22 cellular contexts compared by ENCODE assay signal in genomic region chr1:238458924-238459323, GRCh38.
DNase-seq lines count a peak whose midpoint lies in the region; ATAC-seq, FAIRE-seq and TF ChIP-seq lines count a peak whose summit lies in the region.
"Had no signal": no experiment of that assay in that cellular context is flagged by ENCODE, and none has a peak within 500 bp of the region (broad histone marks: within the 10 kb centered on the region; RNA-seq: fewer than 3 reads in every experiment).

No MANE protein-coding gene starts in this region.

- BruUV-seq in mammary epithelial cell (replicated peaks; lab: Mats Ljungman, UMichigan), result no TSS peak

- peaks cover 2% of the 10 kb centered on the region for H3K4me1 Mint-ChIP-seq in endodermal cell
- H3K4me1 Mint-ChIP-seq: CD14-positive monocyte, IgD-negative memory B cell had no signal

- no peaks in the 10 kb centered on the region for H3F3A ChIP-seq in GM23248 (ENCODE audit: insufficient read depth)

- H2BK120ac ChIP-seq in mesendoderm (ENCODE audit: low read depth, low read length), result peak overlapping the region; percentile 45

- H3K18ac ChIP-seq in mesendoderm (ENCODE audit: low read length), result no peak overlapping the region

- dilution Hi-C loops in mammary epithelial cell (cut with HindIII; ENCODE audit: low sequenced_read_pairs), result no loop called here

- H3K27me3 ChIP-seq in endodermal cell (ENCODE audit: control insufficient read depth, insufficient read depth, low read length, poor library complexity, severe bottlenecking) (no peaks in the 10 kb centered on the region), mesendoderm (ENCODE audit: insufficient read depth, low read length, poor library complexity) (no peaks in the 10 kb centered on the region), heart right ventricle (no peaks in the 10 kb centered on the region), GM23248 (replicated peaks; ENCODE audit: insufficient read depth) (no peaks in the 10 kb centered on the region), mammary epithelial cell (ENCODE audit: insufficient read depth, low read length) (no peaks in the 10 kb centered on the region)

- no peaks in the 10 kb centered on the region for H3K79me2 ChIP-seq in mesendoderm (ENCODE audit: control insufficient read depth, insufficient read depth, low read length)
- H3K79me2 ChIP-seq in GM23248 (ENCODE audit: insufficient read depth), result no peaks in the 10 kb centered on the region
- H3K79me2 ChIP-seq in mammary epithelial cell (ENCODE audit: insufficient read depth, low read length), result no peaks in the 10 kb centered on the region

- H3K4me3 Mint-ChIP-seq in endodermal cell, result no peak overlapping the region
- H3K4me3 Mint-ChIP-seq: CD14-positive monocyte, IgD-negative memory B cell had no signal

- TF ChIP-seq CTCF in D721Med (IDR thresholded peaks at IDR 0.05; ENCODE audit: insufficient read depth, missing control alignments) (no peak), endodermal cell (conservative IDR thresholded peaks at IDR 0.05) (no peak), heart right ventricle (IDR thresholded peaks at IDR 0.05) (no peak), mammary epithelial cell (conservative IDR thresholded peaks at IDR 0.05 in 1 of 2, IDR thresholded peaks at IDR 0.05 in 1 of 2; ENCODE audit: extremely low read depth in 1 of 2, insufficient read depth in 1 of 2, low read depth in 1 of 2, low read length in 2 of 2) (no peak)

- H3K4me1 ChIP-seq in endodermal cell (ENCODE audit: control insufficient read depth, insufficient read depth, low read length), result no peaks in the 10 kb centered on the region
- no peaks in the 10 kb centered on the region for H3K4me1 ChIP-seq in mesendoderm (ENCODE audit: control insufficient read depth, low read depth, low read length)
- no peaks in the 10 kb centered on the region for H3K4me1 ChIP-seq in heart right ventricle
- H3K4me1 ChIP-seq in GM23248 (ENCODE audit: insufficient read depth), result no peaks in the 10 kb centered on the region
- peaks cover 9% of the 10 kb centered on the region for H3K4me1 ChIP-seq in mammary epithelial cell (ENCODE audit: insufficient read depth, low read length)

- no peak overlapping the region for H2AFZ ChIP-seq in GM23248
- H2AFZ ChIP-seq in mammary epithelial cell (ENCODE audit: low read depth, low read length), result no peak overlapping the region

- 43 to 58% methylated on average over 4 of the region's 4 CpGs for WGBS in endodermal cell (ENCODE audit: insufficient coverage in 1 of 2, insufficient read length in 1 of 2), 2 experiments
- no CpG with 5 or more reads among the region's 4 CpGs for whole genome bisulfite sequencing in mesendoderm (ENCODE audit: extremely low coverage, insufficient coverage, low lambda C conversion rate)
- 61% methylated on average over 4 of the region's 4 CpGs for WGBS in heart right ventricle, 2 donors
- WGBS in GM23248 (ENCODE audit: low coverage in 1 of 2, low lambda C conversion rate in 2 of 2, missing lambda C conversion rate in 2 of 2), 2 experiments, result 4 to 7% methylated on average over 4 of the region's 4 CpGs
- 94% methylated on average over 3 of the region's 4 CpGs for WGBS in mammary epithelial cell (ENCODE audit: low coverage, missing lambda C conversion rate)

- H3K9me3 Mint-ChIP-seq in endodermal cell, result no peaks in the 10 kb centered on the region

- no peaks in the 10 kb centered on the region for H3K79me1 ChIP-seq in mesendoderm (ENCODE audit: low read length)

- H3K9me3 ChIP-seq in endodermal cell (ENCODE audit: control insufficient read depth, low read length), result no peaks in the 10 kb centered on the region
- peaks cover 0 to 3% (median 0%) of the 10 kb centered on the region in 11 donors for H3K9me3 ChIP-seq in heart right ventricle
- no peaks in the 10 kb centered on the region for H3K9me3 ChIP-seq in GM23248 (ENCODE audit: low read depth)
- H3K9me3 ChIP-seq in mammary epithelial cell (replicated peaks; ENCODE audit: insufficient read depth, low read length), result no peaks in the 10 kb centered on the region

- ATAC-seq in heart right ventricle, result no peak
- ATAC-seq: SK-N-SH treated with all-trans-retinoic acid at 6 μM for 48 hours had no signal

- H3K9me2 ChIP-seq in GM23248 (ENCODE audit: insufficient read depth), result no peaks in the 10 kb centered on the region

- no peaks in the 10 kb centered on the region for H3K36me3 Mint-ChIP-seq in endodermal cell (ENCODE audit: low read depth)
- H3K36me3 Mint-ChIP-seq: CD14-positive monocyte, IgD-negative memory B cell had no signal

- H3K23ac ChIP-seq in mesendoderm (ENCODE audit: low read length), result no peak overlapping the region

- no peak overlapping the region for H2BK5ac ChIP-seq in mesendoderm (ENCODE audit: low read length)

- DNase-seq in D721Med (ENCODE audit: insufficient read length, low spot score) (no peak), NCI-H1930 (lab: John Stamatoyannopoulos, UW) (peak; percentile 11 to 25), endodermal cell (no peak), mesendoderm (no peak), SIG-M5 treated with dmso at 0.1 percent for 504 hours (lab: John Stamatoyannopoulos, UW; ENCODE audit: unreplicated experiment) (no peak), heart right ventricle (no peak), GM23248 (no peak), mammary epithelial cell (no peak)
- DNase-seq: 8988T, DMS 273 treated with DMSO at 0.1 percent for 48 hours, Karpas-422, NCI-H1048, NCI-H146, NCI-H2107, NCI-H510A, NCI-H774, SHP77 had no signal

- H3K36me3 ChIP-seq in endodermal cell (ENCODE audit: control insufficient read depth, insufficient read depth, low read length) (no peaks in the 10 kb centered on the region), mesendoderm (ENCODE audit: control insufficient read depth, insufficient read depth, low read length) (no peaks in the 10 kb centered on the region), heart right ventricle (no peaks in the 10 kb centered on the region), GM23248 (ENCODE audit: low read depth) (no peaks in the 10 kb centered on the region), mammary epithelial cell (ENCODE audit: insufficient read depth, low read length) (no peaks in the 10 kb centered on the region)

- no peak overlapping the region for H2BK15ac ChIP-seq in mesendoderm (replicated peaks; ENCODE audit: low read depth)

- H4K8ac ChIP-seq in mesendoderm (ENCODE audit: low read depth, low read length), result no peak overlapping the region

- H3K27ac ChIP-seq in endodermal cell (ENCODE audit: low read depth, low read length) (peak overlapping the region; percentile 54), mesendoderm (ENCODE audit: low read depth, low read length) (no peak overlapping the region), heart right ventricle (no peak overlapping the region), GM23248 (no peak overlapping the region), mammary epithelial cell (ENCODE audit: insufficient read depth, low read depth, low read length) (no peak overlapping the region)
- H3K27ac ChIP-seq: HL-60 had no signal

- H3K4me3 ChIP-seq in endodermal cell (ENCODE audit: low read length) (no peak overlapping the region), mesendoderm (ENCODE audit: low read length) (no peak overlapping the region), heart right ventricle (no peak overlapping the region), GM23248 (no peak overlapping the region), mammary epithelial cell (replicated peaks in 1 of 3; ENCODE audit: insufficient read depth in 1 of 3, low read depth in 2 of 3, low read length in 3 of 3) (no peak overlapping the region)

- no peak overlapping the region for H2AK5ac ChIP-seq in mesendoderm (ENCODE audit: low read length)

- peak overlapping the region; percentile 78 for H3K27ac Mint-ChIP-seq in endodermal cell
- H3K27ac Mint-ChIP-seq: CD14-positive monocyte, IgD-negative memory B cell had no signal

- H3K4me2 ChIP-seq in mesendoderm (ENCODE audit: low read length) (no peak overlapping the region), GM23248 (ENCODE audit: unreplicated experiment) (no peak overlapping the region), mammary epithelial cell (ENCODE audit: insufficient read depth, low read depth, low read length) (no peak overlapping the region)

- H3K9ac ChIP-seq in endodermal cell (ENCODE audit: extremely low read depth, low read length, poor library complexity, severe bottlenecking) (no peak overlapping the region), mesendoderm (ENCODE audit: low read length) (no peak overlapping the region), GM23248 (no peak overlapping the region), mammary epithelial cell (ENCODE audit: insufficient read depth, low read length) (no peak overlapping the region)

- no peak overlapping the region for H3K4ac ChIP-seq in mesendoderm (ENCODE audit: low read depth, low read length)

- H3K56ac ChIP-seq in mesendoderm (ENCODE audit: low read length), result no peak overlapping the region

- peak; percentile 21 for FAIRE-seq in D721Med (lab: Jason Lieb, UNC)
- FAIRE-seq: G401.6 had no signal

- intact Hi-C loops in heart right ventricle (cut with DNase I), result no loop called here
- intact Hi-C loops in mammary epithelial cell (cut with micrococcal nuclease), result no loop called here

- in situ Hi-C loops in GM23248 (cut with MboI), result no loop called here
- in situ Hi-C loops in mammary epithelial cell (cut with MboI; ENCODE audit: low sequenced_read_pairs in 2 of 2), result no loop called here

- no peak overlapping the region for H4K5ac ChIP-seq in mesendoderm (ENCODE audit: low read length)

- CTCF ChIA-PET in mammary epithelial cell (lab: Charles Lee; ENCODE audit: low non-redundant PET), result no interaction called here

- H4K20me1 ChIP-seq in GM23248 (ENCODE audit: insufficient read depth) (no peaks in the 10 kb centered on the region), mammary epithelial cell (ENCODE audit: insufficient read depth, low read length) (no peaks in the 10 kb centered on the region)

- H3K27me3 Mint-ChIP-seq in endodermal cell (ENCODE audit: insufficient read depth), result no peaks in the 10 kb centered on the region
- H3K27me3 Mint-ChIP-seq: IgD-negative memory B cell had no signal

Comparison
In these comparisons a context has a peak if more than half of its experiments do, and no peak if none do; other contexts are left out.
1. DNase-seq: peak in NCI-H1930 (2 of 2); none in D721Med (single experiment), endodermal cell (single experiment), mesendoderm (single experiment), SIG-M5 treated with dmso at 0.1 percent for 504 hours (single experiment), heart right ventricle (0 of 2), GM23248 (single experiment) and mammary epithelial cell (single experiment).